Comparison of ENCODE assay signal across 26 cellular contexts in genomic region chr2:35503738-35504160, GRCh38.
DNase-seq lines count a peak whose midpoint lies in the region; ATAC-seq, FAIRE-seq and TF ChIP-seq lines count a peak whose summit lies in the region.
"Had no signal": no experiment of that assay in that cellular context is flagged by ENCODE, and none has a peak within 500 bp of the region (broad histone marks: within the 10 kb centered on the region; RNA-seq: fewer than 3 reads in every experiment).

No MANE protein-coding gene starts in this region.

- no peaks in the 10 kb centered on the region for H3K4me1 ChIP-seq in psoas muscle
- H3K4me1 ChIP-seq: BE2C, sigmoid colon, suprapubic skin, upper lobe of right lung had no signal

- no peak overlapping the region for H3K27ac ChIP-seq in psoas muscle
- H3K27ac ChIP-seq: GM23248, sigmoid colon, suprapubic skin, upper lobe of right lung had no signal

- intact Hi-C loops in psoas muscle (cut with DNase I), result no loop called here

- TF ChIP-seq CTCF in bronchial epithelial cell (IDR thresholded peaks at IDR 0.05; ENCODE audit: insufficient read depth, low read length, severe bottlenecking) (no peak), GM20000 (IDR thresholded peaks at IDR 0.05; ENCODE audit: extremely low read depth, missing control alignments) (no peak), psoas muscle (IDR thresholded peaks at IDR 0.05) (no peak)

- H3K4me3 ChIP-seq in bronchial epithelial cell (ENCODE audit: low read depth, low read length), result no peak overlapping the region
- H3K4me3 ChIP-seq in psoas muscle, result no peak overlapping the region
- H3K4me3 ChIP-seq: GM23248, sigmoid colon, suprapubic skin, upper lobe of right lung had no signal

- FAIRE-seq in bronchial epithelial cell (lab: Jason Lieb, UNC) (no peak), islet of Langerhans (lab: Jason Lieb, UNC) (peak; percentile 68)
- FAIRE-seq: GM18507 had no signal

- DNase-seq in COR-L47 (lab: John Stamatoyannopoulos, UW), result peak; percentile 37
- peak; percentile 57 for DNase-seq in M059J (ENCODE audit: low read depth)
- DNase-seq in bronchial epithelial cell (ENCODE audit: low read depth), result peak; percentile 56
- DNase-seq in mesenteric fat pad (ENCODE audit: low spot score), result no peak
- DNase-seq in GM20000 (ENCODE audit: low spot score), result no peak
- DNase-seq in psoas muscle, result no peak
- DNase-seq: ACHN; activated CD8-positive, alpha-beta T cell treated with anti-CD3 and anti-CD28 coated beads, Interleukin-2, amount 10 ng/mL, durations not matched to agents 7 days and 5 days; BE2C; central memory CD4-positive, alpha-beta T cell; DMS79; glutamatergic neuron; GM23248; left colon; NCI-H2107; NCI-H446; sigmoid colon; stimulated activated CD4-positive, alpha-beta T cell treated with anti-CD3 and anti-CD28 coated beads, Interleukin-15, amount 100 ng/mL, for 24 hours; stimulated activated naive B cell treated with anti-CD40 and anti-IgM and Interleukin-4, amounts not matched to agents 10 μg/mL and 1 μg/mL and 100 μg/mL, for 72 hours; upper lobe of right lung had no signal

- WGBS in psoas muscle, 3 donors, result 63 to 70% (median 65%) methylated on average over 1 of the region's 1 CpG

- H3K27me3 ChIP-seq in bronchial epithelial cell (ENCODE audit: control insufficient read depth, insufficient read depth, low read length) (no peaks in the 10 kb centered on the region), psoas muscle (ENCODE audit: insufficient read depth in 3 of 3, low read length in 2 of 3) (no peaks in the 10 kb centered on the region)
- H3K27me3 ChIP-seq: BE2C, sigmoid colon, suprapubic skin, upper lobe of right lung had no signal

- no peak for ATAC-seq in psoas muscle
- no peak for ATAC-seq in HG03139 (IDR thresholded peaks at IDR 0.05; ENCODE audit: unreplicated experiment)
- ATAC-seq: activated CD8-positive, alpha-beta T cell treated with anti-CD3 and anti-CD28 coated beads, Interleukin-2, amount 10 ng/mL, durations not matched to agents 7 days and 5 days; activated naive CD4-positive, alpha-beta T cell treated with anti-CD3 and anti-CD28 coated beads, Interleukin-2, amount 50 U/mL, for 72 hours; left colon; Right ventricle myocardium inferior; stimulated activated naive B cell treated with anti-CD40 and anti-IgM and Interleukin-4, amounts not matched to agents 10 μg/mL and 1 μg/mL and 100 μg/mL, for 72 hours; upper lobe of right lung had no signal

- H3K9me3 ChIP-seq in psoas muscle, result no peaks in the 10 kb centered on the region
- H3K9me3 ChIP-seq: BE2C, sigmoid colon, suprapubic skin, upper lobe of right lung had no signal

- H3K36me3 ChIP-seq in bronchial epithelial cell (ENCODE audit: control insufficient read depth, insufficient read depth, low read length) (no peaks in the 10 kb centered on the region), psoas muscle (ENCODE audit: insufficient read depth in 1 of 2, low read depth in 1 of 2) (no peaks in the 10 kb centered on the region)
- H3K36me3 ChIP-seq: BE2C, sigmoid colon, suprapubic skin, upper lobe of right lung had no signal

Comparison
In these comparisons a context has a peak if more than half of its experiments do, and no peak if none do; other contexts are left out.
1. DNase-seq: peak in COR-L47 (single experiment), M059J (single experiment) and bronchial epithelial cell (single experiment); none in mesenteric fat pad (single experiment), GM20000 (single experiment) and psoas muscle (0 of 2).